ENCODE assay signal across 1 cellular context in the genomic region with DNA sequence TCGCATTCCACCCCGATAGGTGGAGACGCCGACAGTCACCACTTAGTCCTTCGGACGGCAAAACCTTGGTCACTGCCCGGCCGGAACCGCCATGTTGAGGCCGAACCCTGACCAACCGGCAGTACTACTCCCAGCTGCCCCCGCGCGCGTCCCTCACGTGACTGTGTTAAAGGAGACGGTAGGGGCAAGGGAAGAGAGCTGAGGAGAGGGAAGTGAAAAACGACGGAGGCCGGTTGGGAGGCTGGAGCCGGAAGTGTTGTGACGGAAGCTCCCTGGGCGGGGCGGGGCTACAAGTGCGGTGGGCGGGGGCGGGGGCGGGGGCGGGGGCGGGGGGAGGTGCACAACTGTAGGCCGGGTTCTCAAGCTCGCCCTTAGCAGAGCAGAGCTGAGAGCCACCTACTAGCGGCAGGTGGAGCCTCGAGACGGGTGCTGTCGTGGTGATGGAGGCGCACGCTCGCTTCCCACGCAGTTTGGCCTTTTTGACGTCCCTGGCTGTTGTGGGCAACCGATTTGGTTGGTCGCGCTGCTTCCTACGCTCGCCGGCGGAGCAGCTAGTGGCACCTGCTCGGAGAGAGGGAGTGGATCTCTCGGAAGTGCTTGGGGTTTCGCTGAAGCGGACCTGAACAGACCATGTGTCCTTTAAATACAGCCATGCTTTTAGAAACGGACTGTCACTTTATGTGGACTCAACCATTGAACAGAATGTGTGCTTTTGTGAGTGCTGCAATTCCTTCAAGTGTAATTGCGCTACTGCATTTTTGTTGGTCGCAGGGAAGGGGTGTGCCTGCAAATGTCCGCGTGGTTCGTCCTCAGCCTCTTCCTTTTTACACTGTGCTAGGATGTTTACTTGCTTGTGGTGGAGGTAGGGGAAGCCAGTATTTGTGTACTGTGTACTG.
TF ChIP-seq lines count a peak whose summit lies in the region.

A gene with protein sequence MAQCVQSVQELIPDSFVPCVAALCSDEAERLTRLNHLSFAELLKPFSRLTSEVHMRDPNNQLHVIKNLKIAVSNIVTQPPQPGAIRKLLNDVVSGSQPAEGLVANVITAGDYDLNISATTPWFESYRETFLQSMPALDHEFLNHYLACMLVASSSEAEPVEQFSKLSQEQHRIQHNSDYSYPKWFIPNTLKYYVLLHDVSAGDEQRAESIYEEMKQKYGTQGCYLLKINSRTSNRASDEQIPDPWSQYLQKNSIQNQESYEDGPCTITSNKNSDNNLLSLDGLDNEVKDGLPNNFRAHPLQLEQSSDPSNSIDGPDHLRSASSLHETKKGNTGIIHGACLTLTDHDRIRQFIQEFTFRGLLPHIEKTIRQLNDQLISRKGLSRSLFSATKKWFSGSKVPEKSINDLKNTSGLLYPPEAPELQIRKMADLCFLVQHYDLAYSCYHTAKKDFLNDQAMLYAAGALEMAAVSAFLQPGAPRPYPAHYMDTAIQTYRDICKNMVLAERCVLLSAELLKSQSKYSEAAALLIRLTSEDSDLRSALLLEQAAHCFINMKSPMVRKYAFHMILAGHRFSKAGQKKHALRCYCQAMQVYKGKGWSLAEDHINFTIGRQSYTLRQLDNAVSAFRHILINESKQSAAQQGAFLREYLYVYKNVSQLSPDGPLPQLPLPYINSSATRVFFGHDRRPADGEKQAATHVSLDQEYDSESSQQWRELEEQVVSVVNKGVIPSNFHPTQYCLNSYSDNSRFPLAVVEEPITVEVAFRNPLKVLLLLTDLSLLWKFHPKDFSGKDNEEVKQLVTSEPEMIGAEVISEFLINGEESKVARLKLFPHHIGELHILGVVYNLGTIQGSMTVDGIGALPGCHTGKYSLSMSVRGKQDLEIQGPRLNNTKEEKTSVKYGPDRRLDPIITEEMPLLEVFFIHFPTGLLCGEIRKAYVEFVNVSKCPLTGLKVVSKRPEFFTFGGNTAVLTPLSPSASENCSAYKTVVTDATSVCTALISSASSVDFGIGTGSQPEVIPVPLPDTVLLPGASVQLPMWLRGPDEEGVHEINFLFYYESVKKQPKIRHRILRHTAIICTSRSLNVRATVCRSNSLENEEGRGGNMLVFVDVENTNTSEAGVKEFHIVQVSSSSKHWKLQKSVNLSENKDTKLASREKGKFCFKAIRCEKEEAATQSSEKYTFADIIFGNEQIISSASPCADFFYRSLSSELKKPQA (N-terminal part only) (minus strand): TSS at position 130 of the 896 bp plus-strand sequence. CDS start 364 bp downstream, outside the sequence.

TF ChIP-seq in HepG2, 621 proteins besides CTCF, POLR2A, EP300 and RAD21 (continued from another document and continues in another):
- TF ChIP-seq ZNF143 (CRISPR knock-in tag; IDR thresholded peaks at IDR 0.05) (peak; percentile 90), ZNF121 (CRISPR knock-in tag; IDR thresholded peaks at IDR 0.05) (0 out of 2 replicates have a peak, but pooled peaks have one; percentile 33), ZNF570 (CRISPR knock-in tag; IDR thresholded peaks at IDR 0.05; ENCODE audit: borderline replicate concordance) (0 out of 2 replicates have a peak, but pooled peaks have one; percentile 32), ZBTB1 (CRISPR knock-in tag; IDR thresholded peaks at IDR 0.05; ENCODE audit: borderline replicate concordance) (no peak), ELF3 (CRISPR knock-in tag; IDR thresholded peaks at IDR 0.05) (peak; percentile 78), ZNF850 (CRISPR knock-in tag; conservative IDR thresholded peaks at IDR 0.05) (no peak), FIP1L1 (IDR thresholded peaks at IDR 0.05; ENCODE audit: borderline replicate concordance, insufficient read depth, low read depth, low read length) (no peak), ZNF790 (CRISPR knock-in tag; IDR thresholded peaks at IDR 0.05; ENCODE audit: borderline replicate concordance) (0 out of 2 replicates have a peak, but pooled peaks have one; percentile 57), NFYB (CRISPR knock-in tag; IDR thresholded peaks at IDR 0.05) (peak; percentile 58), ZNF83 (CRISPR knock-in tag; IDR thresholded peaks at IDR 0.05; ENCODE audit: borderline replicate concordance) (peak; percentile 62; the same call in 1 of the 2 replicates), KLF13 (CRISPR knock-in tag; IDR thresholded peaks at IDR 0.05) (no peak), SP140L (CRISPR knock-in tag; IDR thresholded peaks at IDR 0.05; ENCODE audit: borderline replicate concordance) (no peak), ZSCAN22 (CRISPR knock-in tag; IDR thresholded peaks at IDR 0.05) (no peak), SMARCE1 (IDR thresholded peaks at IDR 0.05; ENCODE audit: borderline replicate concordance) (no peak), IRX3 (CRISPR knock-in tag; IDR thresholded peaks at IDR 0.05; ENCODE audit: borderline replicate concordance, low read depth) (peak; percentile 58; the same call in 1 of the 2 replicates), TGIF2 (CRISPR knock-in tag; IDR thresholded peaks at IDR 0.05) (no peak; the same call in none of the 2 replicates), KDM1A (CRISPR knock-in tag; IDR thresholded peaks at IDR 0.05) (no peak), ATAD3A (CRISPR knock-in tag; IDR thresholded peaks at IDR 0.05) (no peak), ZFP90 (CRISPR knock-in tag; IDR thresholded peaks at IDR 0.05; ENCODE audit: borderline replicate concordance) (peak; percentile 42; the same call in 1 of the 2 replicates), TEAD3 (CRISPR knock-in tag; optimal IDR thresholded peaks at IDR 0.05; ENCODE audit: borderline replicate concordance) (peak; percentile 12), SRF (IDR thresholded peaks at IDR 0.05; ENCODE audit: low read depth, low read length) (no peak), SSRP1 (CRISPR knock-in tag; IDR thresholded peaks at IDR 0.05) (no peak), KAT8 (CRISPR knock-in tag; IDR thresholded peaks at IDR 0.05) (peak; percentile 88), MTF1 (CRISPR knock-in tag; IDR thresholded peaks at IDR 0.05) (no peak; the same call in 1 of the 2 replicates), CCDC6 (CRISPR knock-in tag; IDR thresholded peaks at IDR 0.05) (no peak; the same call in 1 of the 2 replicates), SETDB1 (CRISPR knock-in tag; IDR thresholded peaks at IDR 0.05; ENCODE audit: borderline replicate concordance) (no peak)
- TF ChIP-seq, protein P1, sequence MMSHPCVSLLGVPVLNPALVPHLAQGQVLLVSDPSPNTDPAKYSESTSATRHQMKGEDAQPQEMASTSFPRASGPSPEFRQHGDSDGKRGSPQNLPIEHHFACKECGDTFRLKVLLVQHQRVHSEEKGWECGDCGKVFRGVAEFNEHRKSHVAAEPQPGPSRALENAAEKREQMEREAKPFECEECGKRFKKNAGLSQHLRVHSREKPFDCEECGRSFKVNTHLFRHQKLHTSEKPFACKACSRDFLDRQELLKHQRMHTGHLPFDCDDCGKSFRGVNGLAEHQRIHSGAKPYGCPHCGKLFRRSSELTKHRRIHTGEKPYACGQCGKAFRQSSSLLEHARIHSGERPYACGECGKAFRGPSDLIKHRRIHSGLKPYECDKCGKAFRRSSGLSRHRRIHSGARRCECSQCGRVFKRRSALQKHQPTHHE (CRISPR knock-in tag; IDR thresholded peaks at IDR 0.05; ENCODE audit: borderline replicate concordance): no peak; the same call in 1 of the 2 replicates
- TF ChIP-seq, protein P2, sequence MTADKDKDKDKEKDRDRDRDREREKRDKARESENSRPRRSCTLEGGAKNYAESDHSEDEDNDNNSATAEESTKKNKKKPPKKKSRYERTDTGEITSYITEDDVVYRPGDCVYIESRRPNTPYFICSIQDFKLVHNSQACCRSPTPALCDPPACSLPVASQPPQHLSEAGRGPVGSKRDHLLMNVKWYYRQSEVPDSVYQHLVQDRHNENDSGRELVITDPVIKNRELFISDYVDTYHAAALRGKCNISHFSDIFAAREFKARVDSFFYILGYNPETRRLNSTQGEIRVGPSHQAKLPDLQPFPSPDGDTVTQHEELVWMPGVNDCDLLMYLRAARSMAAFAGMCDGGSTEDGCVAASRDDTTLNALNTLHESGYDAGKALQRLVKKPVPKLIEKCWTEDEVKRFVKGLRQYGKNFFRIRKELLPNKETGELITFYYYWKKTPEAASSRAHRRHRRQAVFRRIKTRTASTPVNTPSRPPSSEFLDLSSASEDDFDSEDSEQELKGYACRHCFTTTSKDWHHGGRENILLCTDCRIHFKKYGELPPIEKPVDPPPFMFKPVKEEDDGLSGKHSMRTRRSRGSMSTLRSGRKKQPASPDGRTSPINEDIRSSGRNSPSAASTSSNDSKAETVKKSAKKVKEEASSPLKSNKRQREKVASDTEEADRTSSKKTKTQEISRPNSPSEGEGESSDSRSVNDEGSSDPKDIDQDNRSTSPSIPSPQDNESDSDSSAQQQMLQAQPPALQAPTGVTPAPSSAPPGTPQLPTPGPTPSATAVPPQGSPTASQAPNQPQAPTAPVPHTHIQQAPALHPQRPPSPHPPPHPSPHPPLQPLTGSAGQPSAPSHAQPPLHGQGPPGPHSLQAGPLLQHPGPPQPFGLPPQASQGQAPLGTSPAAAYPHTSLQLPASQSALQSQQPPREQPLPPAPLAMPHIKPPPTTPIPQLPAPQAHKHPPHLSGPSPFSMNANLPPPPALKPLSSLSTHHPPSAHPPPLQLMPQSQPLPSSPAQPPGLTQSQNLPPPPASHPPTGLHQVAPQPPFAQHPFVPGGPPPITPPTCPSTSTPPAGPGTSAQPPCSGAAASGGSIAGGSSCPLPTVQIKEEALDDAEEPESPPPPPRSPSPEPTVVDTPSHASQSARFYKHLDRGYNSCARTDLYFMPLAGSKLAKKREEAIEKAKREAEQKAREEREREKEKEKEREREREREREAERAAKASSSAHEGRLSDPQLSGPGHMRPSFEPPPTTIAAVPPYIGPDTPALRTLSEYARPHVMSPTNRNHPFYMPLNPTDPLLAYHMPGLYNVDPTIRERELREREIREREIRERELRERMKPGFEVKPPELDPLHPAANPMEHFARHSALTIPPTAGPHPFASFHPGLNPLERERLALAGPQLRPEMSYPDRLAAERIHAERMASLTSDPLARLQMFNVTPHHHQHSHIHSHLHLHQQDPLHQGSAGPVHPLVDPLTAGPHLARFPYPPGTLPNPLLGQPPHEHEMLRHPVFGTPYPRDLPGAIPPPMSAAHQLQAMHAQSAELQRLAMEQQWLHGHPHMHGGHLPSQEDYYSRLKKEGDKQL (CRISPR knock-in tag; IDR thresholded peaks at IDR 0.05; ENCODE audit: low read depth): no peak
- TF ChIP-seq, protein P3, sequence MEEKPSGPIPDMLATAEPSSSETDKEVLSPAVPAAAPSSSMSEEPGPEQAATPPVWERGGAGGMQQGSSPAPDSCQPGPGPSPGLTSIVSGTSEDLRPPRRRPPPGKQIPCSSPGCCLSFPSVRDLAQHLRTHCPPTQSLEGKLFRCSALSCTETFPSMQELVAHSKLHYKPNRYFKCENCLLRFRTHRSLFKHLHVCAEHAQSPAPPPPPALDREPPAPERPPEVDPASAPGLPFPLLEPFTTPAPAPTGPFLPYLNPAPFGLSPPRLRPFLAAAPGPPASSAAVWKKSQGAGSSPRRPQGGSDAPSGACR (CRISPR knock-in tag; IDR thresholded peaks at IDR 0.05): no peak; the same call in 1 of the 2 replicates
- TF ChIP-seq, protein P4, sequence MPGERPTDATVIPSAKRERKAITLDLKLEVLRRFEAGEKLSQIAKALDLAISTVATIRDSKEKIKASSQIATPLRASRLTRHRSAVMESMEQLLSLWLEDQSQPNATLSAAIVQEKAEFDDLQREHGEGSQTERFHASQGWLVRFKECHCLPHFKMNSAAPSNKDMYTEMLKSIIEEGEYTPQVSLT (CRISPR knock-in tag; IDR thresholded peaks at IDR 0.05; ENCODE audit: borderline replicate concordance, low read depth): no peak
- TF ChIP-seq, protein P5, sequence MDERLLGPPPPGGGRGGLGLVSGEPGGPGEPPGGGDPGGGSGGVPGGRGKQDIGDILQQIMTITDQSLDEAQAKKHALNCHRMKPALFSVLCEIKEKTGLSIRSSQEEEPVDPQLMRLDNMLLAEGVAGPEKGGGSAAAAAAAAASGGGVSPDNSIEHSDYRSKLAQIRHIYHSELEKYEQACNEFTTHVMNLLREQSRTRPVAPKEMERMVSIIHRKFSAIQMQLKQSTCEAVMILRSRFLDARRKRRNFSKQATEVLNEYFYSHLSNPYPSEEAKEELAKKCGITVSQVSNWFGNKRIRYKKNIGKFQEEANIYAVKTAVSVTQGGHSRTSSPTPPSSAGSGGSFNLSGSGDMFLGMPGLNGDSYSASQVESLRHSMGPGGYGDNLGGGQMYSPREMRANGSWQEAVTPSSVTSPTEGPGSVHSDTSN (CRISPR knock-in tag; IDR thresholded peaks at IDR 0.05): no peak
- TF ChIP-seq, protein P6, sequence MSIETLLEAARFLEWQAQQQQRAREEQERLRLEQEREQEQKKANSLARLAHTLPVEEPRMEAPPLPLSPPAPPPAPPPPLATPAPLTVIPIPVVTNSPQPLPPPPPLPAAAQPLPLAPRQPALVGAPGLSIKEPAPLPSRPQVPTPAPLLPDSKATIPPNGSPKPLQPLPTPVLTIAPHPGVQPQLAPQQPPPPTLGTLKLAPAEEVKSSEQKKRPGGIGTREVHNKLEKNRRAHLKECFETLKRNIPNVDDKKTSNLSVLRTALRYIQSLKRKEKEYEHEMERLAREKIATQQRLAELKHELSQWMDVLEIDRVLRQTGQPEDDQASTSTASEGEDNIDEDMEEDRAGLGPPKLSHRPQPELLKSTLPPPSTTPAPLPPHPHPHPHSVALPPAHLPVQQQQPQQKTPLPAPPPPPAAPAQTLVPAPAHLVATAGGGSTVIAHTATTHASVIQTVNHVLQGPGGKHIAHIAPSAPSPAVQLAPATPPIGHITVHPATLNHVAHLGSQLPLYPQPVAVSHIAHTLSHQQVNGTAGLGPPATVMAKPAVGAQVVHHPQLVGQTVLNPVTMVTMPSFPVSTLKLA (IDR thresholded peaks at IDR 0.05): peak; percentile 92
- TF ChIP-seq, protein P7, sequence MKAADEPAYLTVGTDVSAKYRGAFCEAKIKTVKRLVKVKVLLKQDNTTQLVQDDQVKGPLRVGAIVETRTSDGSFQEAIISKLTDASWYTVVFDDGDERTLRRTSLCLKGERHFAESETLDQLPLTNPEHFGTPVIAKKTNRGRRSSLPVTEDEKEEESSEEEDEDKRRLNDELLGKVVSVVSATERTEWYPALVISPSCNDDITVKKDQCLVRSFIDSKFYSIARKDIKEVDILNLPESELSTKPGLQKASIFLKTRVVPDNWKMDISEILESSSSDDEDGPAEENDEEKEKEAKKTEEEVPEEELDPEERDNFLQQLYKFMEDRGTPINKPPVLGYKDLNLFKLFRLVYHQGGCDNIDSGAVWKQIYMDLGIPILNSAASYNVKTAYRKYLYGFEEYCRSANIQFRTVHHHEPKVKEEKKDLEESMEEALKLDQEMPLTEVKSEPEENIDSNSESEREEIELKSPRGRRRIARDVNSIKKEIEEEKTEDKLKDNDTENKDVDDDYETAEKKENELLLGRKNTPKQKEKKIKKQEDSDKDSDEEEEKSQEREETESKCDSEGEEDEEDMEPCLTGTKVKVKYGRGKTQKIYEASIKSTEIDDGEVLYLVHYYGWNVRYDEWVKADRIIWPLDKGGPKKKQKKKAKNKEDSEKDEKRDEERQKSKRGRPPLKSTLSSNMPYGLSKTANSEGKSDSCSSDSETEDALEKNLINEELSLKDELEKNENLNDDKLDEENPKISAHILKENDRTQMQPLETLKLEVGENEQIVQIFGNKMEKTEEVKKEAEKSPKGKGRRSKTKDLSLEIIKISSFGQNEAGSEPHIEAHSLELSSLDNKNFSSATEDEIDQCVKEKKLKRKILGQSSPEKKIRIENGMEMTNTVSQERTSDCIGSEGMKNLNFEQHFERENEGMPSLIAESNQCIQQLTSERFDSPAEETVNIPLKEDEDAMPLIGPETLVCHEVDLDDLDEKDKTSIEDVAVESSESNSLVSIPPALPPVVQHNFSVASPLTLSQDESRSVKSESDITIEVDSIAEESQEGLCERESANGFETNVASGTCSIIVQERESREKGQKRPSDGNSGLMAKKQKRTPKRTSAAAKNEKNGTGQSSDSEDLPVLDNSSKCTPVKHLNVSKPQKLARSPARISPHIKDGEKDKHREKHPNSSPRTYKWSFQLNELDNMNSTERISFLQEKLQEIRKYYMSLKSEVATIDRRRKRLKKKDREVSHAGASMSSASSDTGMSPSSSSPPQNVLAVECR (CRISPR knock-in tag; IDR thresholded peaks at IDR 0.05; ENCODE audit: borderline replicate concordance): peak; percentile 60
